ENCODE assay signal across 33 cellular contexts in genomic region chr2:208077286-208077685, GRCh38. TPM values are rescaled to one million over a fixed set of nuclear protein-coding genes. Genes with fewer than 3 reads are reported as not detected.
DNase-seq lines count a peak whose midpoint lies in the region; ATAC-seq and TF ChIP-seq lines count a peak whose summit lies in the region.
"Had no signal": no experiment of that assay in that cellular context is flagged by ENCODE, and none has a peak within 500 bp of the region (broad histone marks: within the 10 kb centered on the region; RNA-seq: fewer than 3 reads in every experiment).

No MANE protein-coding gene starts in this region.

- TF ChIP-seq CTCF in GM23338 (conservative IDR thresholded peaks at IDR 0.05; ENCODE audit: low read depth in 2 of 2) (no peak), cardiac fibroblast (IDR thresholded peaks at IDR 0.05; ENCODE audit: low read depth, low read length) (no peak), smooth muscle cell (IDR thresholded peaks at IDR 0.05; ENCODE audit: borderline replicate concordance, insufficient read depth, poor library complexity, severe bottlenecking) (no peak), right atrium auricular region (IDR thresholded peaks at IDR 0.05) (no peak)

- ATAC-seq in GM23338, result no peak
- no peak for ATAC-seq in left colon
- ATAC-seq: activated naive CD4-positive, alpha-beta T cell treated with anti-CD3 and anti-CD28 coated beads, Interleukin-2, amount 50 U/mL, for 72 hours; esophagus mucosa; gastroesophageal sphincter; left cardiac atrium; psoas muscle had no signal

- H3K27ac Mint-ChIP-seq in GM23338, result no peak overlapping the region
- H3K27ac Mint-ChIP-seq: type B pancreatic cell had no signal

- peaks cover 5% of the 10 kb centered on the region; the same call in 1 of the 3 replicates for H3K9me3 Mint-ChIP-seq in GM23338
- H3K9me3 Mint-ChIP-seq: activated naive CD4-positive, alpha-beta T cell treated with anti-CD3 and anti-CD28 coated beads, Interleukin-2, amount 50 U/mL, for 72 hours had no signal

- intact Hi-C loops in posterior vena cava (cut with DNase I), result loop anchor here in 1 of 2 donors (10.0 kb wide), 1 partner anchor 332 kb away; no protein-coding TSS in a partner anchor
- intact Hi-C loops in left colon (cut with DNase I, micrococcal nuclease), result no loop called here

- H3F3A ChIP-seq in GM23338 (replicated peaks; ENCODE audit: low read depth) (no peaks in the 10 kb centered on the region), smooth muscle cell (ENCODE audit: low read depth) (no peaks in the 10 kb centered on the region)

- H3K4me1 Mint-ChIP-seq in GM23338, result peaks cover 22% of the 10 kb centered on the region

- H2AFZ ChIP-seq in GM23338, result peak overlapping the region; percentile 85; the same call in 1 of the 2 replicates
- H2AFZ ChIP-seq in smooth muscle cell (ENCODE audit: low read depth), result peak overlapping the region; percentile 52

- H3K4me3 ChIP-seq in GM23338, result no peak overlapping the region
- H3K4me3 ChIP-seq in cardiac fibroblast (replicated peaks in 1 of 2; ENCODE audit: low read depth in 2 of 2, low read length in 2 of 2), result no peak overlapping the region
- no peak overlapping the region for H3K4me3 ChIP-seq in smooth muscle cell
- H3K4me3 ChIP-seq in right atrium auricular region, result no peak overlapping the region
- H3K4me3 ChIP-seq: ascending aorta, gastroesophageal sphincter, psoas muscle, SJSA1 had no signal

- H3K27me3 Mint-ChIP-seq in GM23338 (ENCODE audit: insufficient read depth, low read depth, poor library complexity), result peaks cover 4% of the 10 kb centered on the region

- no peaks in the 10 kb centered on the region for H4K20me1 ChIP-seq in GM23338 (replicated peaks; ENCODE audit: insufficient read depth)
- no peaks in the 10 kb centered on the region for H4K20me1 ChIP-seq in smooth muscle cell (ENCODE audit: low read depth)

- H3K9ac ChIP-seq in smooth muscle cell (ENCODE audit: low read depth), result no peak overlapping the region

- no peak overlapping the region; the same call in 2 of the 3 replicates for H3K4me3 Mint-ChIP-seq in GM23338
- H3K4me3 Mint-ChIP-seq: type B pancreatic cell had no signal

- H3K79me2 ChIP-seq in GM23338 (replicated peaks; ENCODE audit: insufficient read depth), result no peaks in the 10 kb centered on the region
- no peaks in the 10 kb centered on the region for H3K79me2 ChIP-seq in smooth muscle cell (ENCODE audit: low read depth)

- H3K9me3 ChIP-seq in smooth muscle cell (replicated peaks; ENCODE audit: low read depth), result no peaks in the 10 kb centered on the region
- no peaks in the 10 kb centered on the region for H3K9me3 ChIP-seq in right atrium auricular region
- H3K9me3 ChIP-seq: psoas muscle, SJSA1 had no signal

- DNase-seq in GM23338 (ENCODE audit: low spot score) (no peak), cardiac fibroblast (ENCODE audit: low read depth in 2 of 2) (peak; percentile 18 to 60), iris pigment epithelial cell (ENCODE audit: low read depth) (peak; percentile 46), smooth muscle cell (lab: John Stamatoyannopoulos, UW; ENCODE audit: unreplicated experiment) (no peak), posterior vena cava (ENCODE audit: low spot score) (no peak), right atrium auricular region (ENCODE audit: low spot score) (no peak), HUDEP-2 (lab: John Stamatoyannopoulos, UW; ENCODE audit: unreplicated experiment in 76 of 76) (no peak), left colon (no peak)
- DNase-seq: activated CD4-positive, alpha-beta T cell treated with anti-CD3 and anti-CD28 coated beads for 48 hours; Calu3; DMS79 treated with DMSO at 0.1 percent for 48 hours; GF-D8; GOT3; hippocampal formation; KBM-7; left cardiac atrium; NCI-H1092 treated with DMSO at 0.1 percent for 48 hours; NCI-H1694 treated with DMSO at 0.1 percent for 48 hours; psoas muscle; stimulated activated naive CD4-positive, alpha-beta T cell had no signal

- H3K27ac ChIP-seq in GM23338 (ENCODE audit: low read depth) (no peak overlapping the region), smooth muscle cell (ENCODE audit: low read depth) (peak overlapping the region; percentile 43), right atrium auricular region (no peak overlapping the region)
- H3K27ac ChIP-seq: ascending aorta, gastroesophageal sphincter, psoas muscle, SJSA1 had no signal

- H3K4me1 ChIP-seq in GM23338 (ENCODE audit: insufficient read depth) (peaks cover 3% of the 10 kb centered on the region), smooth muscle cell (ENCODE audit: low read depth) (no peaks in the 10 kb centered on the region), right atrium auricular region (peaks cover 0 to 3% of the 10 kb centered on the region in 2 donors)
- H3K4me1 ChIP-seq: ascending aorta, gastroesophageal sphincter, psoas muscle, SJSA1 had no signal

- peaks cover 8% of the 10 kb centered on the region; the same call in 1 of the 2 replicates for H3K9me2 ChIP-seq in GM23338 (ENCODE audit: insufficient read depth)

- H3K36me3 ChIP-seq in GM23338 (ENCODE audit: insufficient read depth) (no peaks in the 10 kb centered on the region), smooth muscle cell (ENCODE audit: low read depth) (no peaks in the 10 kb centered on the region), right atrium auricular region (no peaks in the 10 kb centered on the region)
- H3K36me3 ChIP-seq: ascending aorta, gastroesophageal sphincter, SJSA1 had no signal

- H3K36me3 Mint-ChIP-seq in GM23338 (ENCODE audit: low read depth), result no peaks in the 10 kb centered on the region
- H3K36me3 Mint-ChIP-seq: activated naive CD4-positive, alpha-beta T cell treated with anti-CD3 and anti-CD28 coated beads, Interleukin-2, amount 50 U/mL, for 72 hours; type B pancreatic cell had no signal

- H3K4me2 ChIP-seq in GM23338, result no peak overlapping the region
- peak overlapping the region; percentile 43 for H3K4me2 ChIP-seq in smooth muscle cell

- H3K27me3 ChIP-seq in GM23338 (ENCODE audit: insufficient read depth), result no peaks in the 10 kb centered on the region
- no peaks in the 10 kb centered on the region for H3K27me3 ChIP-seq in smooth muscle cell (ENCODE audit: low read depth)
- no peaks in the 10 kb centered on the region for H3K27me3 ChIP-seq in right atrium auricular region
- H3K27me3 ChIP-seq: ascending aorta, SJSA1 had no signal

- WGBS in smooth muscle cell (ENCODE audit: low lambda C conversion rate), result 60% methylated on average over 2 of the region's 2 CpGs

TF ChIP-seq in GM23338, 12 proteins besides CTCF, POLR2A, EP300 and RAD21:
- TF ChIP-seq ZNF114 (CRISPR knock-in tag; IDR thresholded peaks at IDR 0.05) (no peak), JUNB (IDR thresholded peaks at IDR 0.05; ENCODE audit: unreplicated experiment) (no peak), CREB1 (CRISPR knock-in tag; IDR thresholded peaks at IDR 0.05; ENCODE audit: low read depth) (no peak)
- TF ChIP-seq, protein P1, sequence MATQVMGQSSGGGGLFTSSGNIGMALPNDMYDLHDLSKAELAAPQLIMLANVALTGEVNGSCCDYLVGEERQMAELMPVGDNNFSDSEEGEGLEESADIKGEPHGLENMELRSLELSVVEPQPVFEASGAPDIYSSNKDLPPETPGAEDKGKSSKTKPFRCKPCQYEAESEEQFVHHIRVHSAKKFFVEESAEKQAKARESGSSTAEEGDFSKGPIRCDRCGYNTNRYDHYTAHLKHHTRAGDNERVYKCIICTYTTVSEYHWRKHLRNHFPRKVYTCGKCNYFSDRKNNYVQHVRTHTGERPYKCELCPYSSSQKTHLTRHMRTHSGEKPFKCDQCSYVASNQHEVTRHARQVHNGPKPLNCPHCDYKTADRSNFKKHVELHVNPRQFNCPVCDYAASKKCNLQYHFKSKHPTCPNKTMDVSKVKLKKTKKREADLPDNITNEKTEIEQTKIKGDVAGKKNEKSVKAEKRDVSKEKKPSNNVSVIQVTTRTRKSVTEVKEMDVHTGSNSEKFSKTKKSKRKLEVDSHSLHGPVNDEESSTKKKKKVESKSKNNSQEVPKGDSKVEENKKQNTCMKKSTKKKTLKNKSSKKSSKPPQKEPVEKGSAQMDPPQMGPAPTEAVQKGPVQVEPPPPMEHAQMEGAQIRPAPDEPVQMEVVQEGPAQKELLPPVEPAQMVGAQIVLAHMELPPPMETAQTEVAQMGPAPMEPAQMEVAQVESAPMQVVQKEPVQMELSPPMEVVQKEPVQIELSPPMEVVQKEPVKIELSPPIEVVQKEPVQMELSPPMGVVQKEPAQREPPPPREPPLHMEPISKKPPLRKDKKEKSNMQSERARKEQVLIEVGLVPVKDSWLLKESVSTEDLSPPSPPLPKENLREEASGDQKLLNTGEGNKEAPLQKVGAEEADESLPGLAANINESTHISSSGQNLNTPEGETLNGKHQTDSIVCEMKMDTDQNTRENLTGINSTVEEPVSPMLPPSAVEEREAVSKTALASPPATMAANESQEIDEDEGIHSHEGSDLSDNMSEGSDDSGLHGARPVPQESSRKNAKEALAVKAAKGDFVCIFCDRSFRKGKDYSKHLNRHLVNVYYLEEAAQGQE (IDR thresholded peaks at IDR 0.05; ENCODE audit: unreplicated experiment), result no peak
TF ChIP-seq in GM23338: peak in this region for 0.

RNA-seq across cellular contexts. Expression of gene CRYGD, which starts 47.0 kb away (rescaled TPM):
- 3.0 and 3.4 TPM in 2 replicates for total RNA-seq in GM23338 (2014; rRNA removed; shearing (Covaris generic))
- polyA plus RNA-seq in GM23338 (2016; fragmentation: Nextera tagmentation; extraction: Ambion mirVana) (22.6 and 23.9 TPM in 2 replicates), smooth muscle cell (not detected in 2 replicates)
- total RNA-seq in smooth muscle cell (not detected in 2 replicates), posterior vena cava (not detected), right atrium auricular region (not detected), left colon (not detected)
- total RNA-seq: activated CD8-positive, alpha-beta memory T cell treated with anti-CD3 and anti-CD28 coated beads for 36 hours; activated naive CD4-positive, alpha-beta T cell treated with anti-CD3 and anti-CD28 coated beads, Interleukin-2, amount 50 U/mL, for 72 hours; ascending aorta; Calu3; dermis microvascular lymphatic vessel endothelial cell; esophagus mucosa; gastroesophageal sphincter; left cardiac atrium; lung microvascular endothelial cell; M059J; NCI-H460; psoas muscle; RPMI7951; SJSA1 had no signal
- polyA plus RNA-seq: AG04450, psoas muscle had no signal

RNA-seq across cellular contexts. Expression of gene PLEKHM3, which starts 52.0 kb away (rescaled TPM):
- 5.6 and 8.8 TPM in 2 replicates for total RNA-seq in GM23338 (2014; rRNA removed; shearing (Covaris generic))
- polyA plus RNA-seq in GM23338 (2016; fragmentation: Nextera tagmentation; extraction: Ambion mirVana) (3.5 and 3.9 TPM in 2 replicates), smooth muscle cell (3.2 and 3.8 TPM in 2 replicates)
- total RNA-seq in smooth muscle cell (10.3 and 11.3 TPM in 2 replicates), posterior vena cava (1 to 10 TPM; 8.9 to 9.8 TPM), right atrium auricular region (10 to 100 TPM; 14.9 to 20.0 TPM), left colon (10 to 100 TPM in 1 of 2 donors, 1 to 10 TPM in 1; 9.8 to 10.4 TPM)

RNA-seq across cellular contexts. Expression of gene CRYGC, which starts 52.3 kb away (rescaled TPM):
- not detected in 2 replicates for total RNA-seq in GM23338 (2014; rRNA removed; shearing (Covaris generic))
- polyA plus RNA-seq in GM23338 (2016; fragmentation: Nextera tagmentation; extraction: Ambion mirVana) (not detected in 2 replicates), smooth muscle cell (not detected in 2 replicates)
- total RNA-seq in smooth muscle cell (not detected in 2 replicates), posterior vena cava (not detected), right atrium auricular region (not detected), left colon (not detected)
- total RNA-seq: activated CD8-positive, alpha-beta memory T cell treated with anti-CD3 and anti-CD28 coated beads for 36 hours; activated naive CD4-positive, alpha-beta T cell treated with anti-CD3 and anti-CD28 coated beads, Interleukin-2, amount 50 U/mL, for 72 hours; ascending aorta; Calu3; dermis microvascular lymphatic vessel endothelial cell; esophagus mucosa; gastroesophageal sphincter; left cardiac atrium; lung microvascular endothelial cell; M059J; NCI-H460; psoas muscle; RPMI7951; SJSA1 had no signal
- polyA plus RNA-seq: AG04450, psoas muscle had no signal

Comparison
In these comparisons a context has a peak if more than half of its experiments do, and no peak if none do; other contexts are left out.
1. DNase-seq: peak in cardiac fibroblast (2 of 2) and iris pigment epithelial cell (single experiment); none in GM23338 (single experiment), smooth muscle cell (single experiment), posterior vena cava (single experiment), right atrium auricular region (single experiment), HUDEP-2 (0 of 76) and left colon (0 of 2).